8 cellular contexts compared by ENCODE assay signal in genomic region chr1:215566556-215567490, GRCh38. TPM values are rescaled to one million over a fixed set of nuclear protein-coding genes. Genes with fewer than 3 reads are reported as not detected.
DNase-seq lines count a peak whose midpoint lies in the region; ATAC-seq, FAIRE-seq and TF ChIP-seq lines count a peak whose summit lies in the region.

KCTD3 (plus strand) TSS chr1:215567304; CDS start chr1:215567686, 382 bp downstream.

- H3K4me3 Mint-ChIP-seq in natural killer cell treated with Interleukin-12 subunit alpha and Interleukin-12 subunit beta and Interleukin-15 and Interleukin-18, amount 100 ng/mL, for 72 hours, result peak within 1 kb of the TSS; percentile 92

- H3K4me1 Mint-ChIP-seq in natural killer cell treated with Interleukin-12 subunit alpha and Interleukin-12 subunit beta and Interleukin-15 and Interleukin-18, amount 100 ng/mL, for 72 hours (ENCODE audit: low read depth in 2 of 2), result peaks cover 4 to 11% of the 10 kb centered on the region in 2 donors

- WGBS in testis, 2 donors, result 6 to 8% methylated on average over 29 to 33 of the region's 44 CpGs

- H3K36me3 Mint-ChIP-seq in natural killer cell treated with Interleukin-12 subunit alpha and Interleukin-12 subunit beta and Interleukin-15 and Interleukin-18, amount 100 ng/mL, for 72 hours, result no peaks in the 10 kb centered on the region

- TF ChIP-seq CTCF in D721Med (IDR thresholded peaks at IDR 0.05; ENCODE audit: insufficient read depth, missing control alignments) (no peak), fibroblast of villous mesenchyme (IDR thresholded peaks at IDR 0.05; ENCODE audit: insufficient read depth, low read depth, low read length) (no peak), testis (IDR thresholded peaks at IDR 0.05) (no peak)

- no peaks in the 10 kb centered on the region for H3K9me3 Mint-ChIP-seq in natural killer cell treated with Interleukin-12 subunit alpha and Interleukin-12 subunit beta and Interleukin-15 and Interleukin-18, amount 100 ng/mL, for 72 hours

- H3K36me3 ChIP-seq in testis (ENCODE audit: low read depth, missing control alignments), result no peaks in the 10 kb centered on the region

- peak; percentile 38 for FAIRE-seq in D721Med (lab: Jason Lieb, UNC)

- peak; percentile 52 for DNase-seq in D721Med (ENCODE audit: insufficient read length, low spot score)
- peak; percentile 83 for DNase-seq in HT-29 (ENCODE audit: low spot score)
- peak; percentile 41 for DNase-seq in NOMO-1 treated with DMSO at 0.1 percent for 48 hours (lab: John Stamatoyannopoulos, UW; ENCODE audit: unreplicated experiment)
- DNase-seq in activated T-helper 1 cell treated with Interleukin-2 at 50 U/mL for 16 hours (ENCODE audit: low read depth), result peak; percentile 1
- peak; percentile 76 for DNase-seq in fibroblast of villous mesenchyme (ENCODE audit: low read depth)
- no peak for DNase-seq in natural killer cell treated with Interleukin-12 subunit alpha and Interleukin-12 subunit beta and Interleukin-15 and Interleukin-18, amount 100 ng/mL, for 72 hours (ENCODE audit: low spot score)
- peak; percentile 84 for DNase-seq in testis

- H3K27ac Mint-ChIP-seq in natural killer cell treated with Interleukin-12 subunit alpha and Interleukin-12 subunit beta and Interleukin-15 and Interleukin-18, amount 100 ng/mL, for 72 hours, result peak within 1 kb of the TSS; percentile 57 to 80

- TF ChIP-seq POLR2A in testis (IDR thresholded peaks at IDR 0.05), result no peak

- H3K4me3 ChIP-seq in fibroblast of villous mesenchyme (ENCODE audit: low read depth, low read length), result peak within 1 kb of the TSS; percentile 77
- H3K4me3 ChIP-seq in testis, result peak within 1 kb of the TSS; percentile 87 to 93

- intact Hi-C loops in testis (cut with DNase I; ENCODE audit: low total_unique reads), result no loop called here

- H3K9me3 ChIP-seq in testis, result no peaks in the 10 kb centered on the region

- peaks cover 0 to 7% of the 10 kb centered on the region in 2 donors for H3K27me3 Mint-ChIP-seq in natural killer cell treated with Interleukin-12 subunit alpha and Interleukin-12 subunit beta and Interleukin-15 and Interleukin-18, amount 100 ng/mL, for 72 hours

- H3K27me3 ChIP-seq in testis, result no peaks in the 10 kb centered on the region

- H3K4me1 ChIP-seq in testis, result peaks cover 31% of the 10 kb centered on the region

- ATAC-seq in GM21390 (IDR thresholded peaks at IDR 0.05; ENCODE audit: unreplicated experiment), result peak; percentile 62
- peak; percentile 82 to 88 for ATAC-seq in natural killer cell treated with Interleukin-12 subunit alpha and Interleukin-12 subunit beta and Interleukin-15 and Interleukin-18, amount 100 ng/mL, for 72 hours

- H3K27ac ChIP-seq in testis, result peak within 1 kb of the TSS; percentile 96 to 98

RNA-seq across cellular contexts. Expression of gene KCTD3, which starts in this region (rescaled TPM):
- 19.8 and 20.8 TPM in 2 replicates for total RNA-seq in HT-29 (2014; rRNA removed; shearing (Covaris generic))
- total RNA-seq in fibroblast of villous mesenchyme (38.0 and 60.9 TPM in 2 replicates), testis (10 to 100 TPM; 70.2 to 81.5 TPM)
- total RNA-seq in natural killer cell treated with Interleukin-12 subunit alpha and Interleukin-12 subunit beta and Interleukin-15 and Interleukin-18, amount 100 ng/mL, for 72 hours, result 1 to 10 TPM; 5.6 to 6.1 TPM
- polyA plus RNA-seq in testis (ENCODE audit: insufficient read depth, low read depth, low replicate concordance), result 38.1 TPM
